In genomic region chr1:66374148-66374547, GRCh38 we compare ENCODE assay signal across 8 cellular contexts.
DNase-seq lines count a peak whose midpoint lies in the region; ATAC-seq and TF ChIP-seq lines count a peak whose summit lies in the region.

No MANE protein-coding gene starts in this region.

- peak overlapping the region in 1 of 10 experiments; percentile 39; a peak in 1 of 20 replicates for H3K4me3 ChIP-seq in BLaER1 treated with 17β-estradiol and CSF1 and Interleukin-3, amounts not matched to agents 10 nM and 100 nM
- H3K4me3 ChIP-seq in WERI-Rb-1 (ENCODE audit: low read depth, low read length) (no peak overlapping the region), MG63 (no peak overlapping the region)

- DNase-seq in hypothalamus (lab: John Stamatoyannopoulos, UW) (no peak), NCI-H1694 treated with DMSO at 0.1 percent for 48 hours (lab: John Stamatoyannopoulos, UW) (no peak), WERI-Rb-1 (no peak), MG63 (no peak)

- peaks cover 0 to 3% (median 0%) of the 10 kb centered on the region in 11 experiments; a peak in 1 of 22 replicates for H3K9me3 ChIP-seq in BLaER1 treated with 17β-estradiol and CSF1 and Interleukin-3, amounts not matched to agents 10 nM and 100 nM (replicated peaks in 1 of 11)
- no peaks in the 10 kb centered on the region for H3K9me3 ChIP-seq in WERI-Rb-1 (ENCODE audit: severe bottlenecking)
- no peaks in the 10 kb centered on the region for H3K9me3 ChIP-seq in MG63

- peaks cover 0 to 34% (median 0%) of the 10 kb centered on the region in 11 experiments; a peak in 9 of 22 replicates for H3K36me3 ChIP-seq in BLaER1 treated with 17β-estradiol and CSF1 and Interleukin-3, amounts not matched to agents 10 nM and 100 nM
- H3K36me3 ChIP-seq in WERI-Rb-1 (no peaks in the 10 kb centered on the region), MG63 (peaks cover 27% of the 10 kb centered on the region)

- ATAC-seq in GM19397 (IDR thresholded peaks at IDR 0.05; ENCODE audit: unreplicated experiment) (peak; percentile 28), HG03342 (IDR thresholded peaks at IDR 0.05; ENCODE audit: unreplicated experiment) (peak; percentile 43)

- peaks cover 0 to 3% (median 0%) of the 10 kb centered on the region in 11 experiments; a peak in 1 of 22 replicates for H4K20me1 ChIP-seq in BLaER1 treated with 17β-estradiol and CSF1 and Interleukin-3, amounts not matched to agents 10 nM and 100 nM

- no peak for TF ChIP-seq CTCF in WERI-Rb-1 (IDR thresholded peaks at IDR 0.05; ENCODE audit: low read depth, low read length)

- peak overlapping the region; percentile 6 to 78 (median 70); a peak in 17 of 22 replicates for H3K9ac ChIP-seq in BLaER1 treated with 17β-estradiol and CSF1 and Interleukin-3, amounts not matched to agents 10 nM and 100 nM

- H3K27ac ChIP-seq in BLaER1 treated with 17β-estradiol and CSF1 and Interleukin-3, amounts not matched to agents 10 nM and 100 nM, result peak overlapping the region; percentile 52 to 95 (median 87); a peak in 21 of 22 replicates
- H3K27ac ChIP-seq in cingulate gyrus (ENCODE audit: low read depth, low read length), result peak overlapping the region; percentile 41
- no peak overlapping the region for H3K27ac ChIP-seq in WERI-Rb-1

- no peaks in the 10 kb centered on the region for H3K27me3 ChIP-seq in BLaER1 treated with 17β-estradiol and CSF1 and Interleukin-3, amounts not matched to agents 10 nM and 100 nM
- H3K27me3 ChIP-seq in WERI-Rb-1 (ENCODE audit: insufficient read depth, low read depth, severe bottlenecking) (no peaks in the 10 kb centered on the region), MG63 (no peaks in the 10 kb centered on the region)

- peaks cover 51 to 86% (median 70%) of the 10 kb centered on the region in 10 experiments for H3K4me1 ChIP-seq in BLaER1 treated with 17β-estradiol and CSF1 and Interleukin-3, amounts not matched to agents 10 nM and 100 nM

- peak overlapping the region; percentile 76 to 93 (median 83) for H3K4me2 ChIP-seq in BLaER1 treated with 17β-estradiol and CSF1 and Interleukin-3, amounts not matched to agents 10 nM and 100 nM
